1 cellular context compared by ENCODE assay signal in the genomic region with DNA sequence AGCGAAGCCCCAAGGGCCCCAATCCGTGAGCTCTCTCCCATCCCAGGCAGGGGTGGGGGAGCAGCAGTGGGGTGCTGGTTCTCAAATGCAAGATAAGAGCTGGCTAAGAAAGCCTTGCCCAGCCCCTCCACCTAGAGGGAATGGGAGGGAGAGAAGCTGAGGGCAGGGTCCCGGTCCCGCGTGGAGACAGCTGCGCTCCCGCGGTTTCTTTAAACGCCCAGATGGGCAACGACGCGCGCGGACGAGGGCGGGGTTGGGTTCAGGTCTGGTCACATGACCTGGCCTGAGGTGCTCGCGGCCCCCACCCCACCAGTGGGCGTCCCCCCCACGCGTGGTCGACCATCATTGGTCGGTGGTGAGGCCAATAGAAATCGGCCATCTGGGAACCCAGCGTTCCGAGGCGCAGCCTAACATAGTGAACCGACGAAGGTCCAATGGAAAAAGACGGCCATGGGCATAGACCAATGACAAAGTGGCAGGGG.
TF ChIP-seq lines count a peak whose summit lies in the region.

No MANE protein-coding gene starts in this region.

TF ChIP-seq in HepG2, 621 proteins besides CTCF, POLR2A, EP300 and RAD21 (continued from another document and continues in another):
- TF ChIP-seq, protein P1, sequence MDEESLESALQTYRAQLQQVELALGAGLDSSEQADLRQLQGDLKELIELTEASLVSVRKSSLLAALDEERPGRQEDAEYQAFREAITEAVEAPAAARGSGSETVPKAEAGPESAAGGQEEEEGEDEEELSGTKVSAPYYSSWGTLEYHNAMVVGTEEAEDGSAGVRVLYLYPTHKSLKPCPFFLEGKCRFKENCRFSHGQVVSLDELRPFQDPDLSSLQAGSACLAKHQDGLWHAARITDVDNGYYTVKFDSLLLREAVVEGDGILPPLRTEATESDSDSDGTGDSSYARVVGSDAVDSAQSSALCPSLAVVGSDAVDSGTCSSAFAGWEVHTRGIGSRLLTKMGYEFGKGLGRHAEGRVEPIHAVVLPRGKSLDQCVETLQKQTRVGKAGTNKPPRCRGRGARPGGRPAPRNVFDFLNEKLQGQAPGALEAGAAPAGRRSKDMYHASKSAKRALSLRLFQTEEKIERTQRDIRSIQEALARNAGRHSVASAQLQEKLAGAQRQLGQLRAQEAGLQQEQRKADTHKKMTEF (CRISPR knock-in tag; IDR thresholded peaks at IDR 0.05), result no peak; the same call in 1 of the 2 replicates
- TF ChIP-seq ZNF124 (CRISPR knock-in tag; IDR thresholded peaks at IDR 0.05), result peak; percentile 30; the same call in 1 of the 2 replicates
- TF ChIP-seq MED8 (CRISPR knock-in tag; IDR thresholded peaks at IDR 0.05; ENCODE audit: insufficient replicate concordance), result no peak
- TF ChIP-seq ARID2 (CRISPR knock-in tag; IDR thresholded peaks at IDR 0.05; ENCODE audit: borderline replicate concordance), result 0 out of 2 replicates have a peak, but pooled peaks have one; percentile 56
- TF ChIP-seq ONECUT2 (CRISPR knock-in tag; IDR thresholded peaks at IDR 0.05), result no peak
- TF ChIP-seq KAT8 (CRISPR knock-in tag; IDR thresholded peaks at IDR 0.05), result peak; percentile 87
- TF ChIP-seq, protein P2, sequence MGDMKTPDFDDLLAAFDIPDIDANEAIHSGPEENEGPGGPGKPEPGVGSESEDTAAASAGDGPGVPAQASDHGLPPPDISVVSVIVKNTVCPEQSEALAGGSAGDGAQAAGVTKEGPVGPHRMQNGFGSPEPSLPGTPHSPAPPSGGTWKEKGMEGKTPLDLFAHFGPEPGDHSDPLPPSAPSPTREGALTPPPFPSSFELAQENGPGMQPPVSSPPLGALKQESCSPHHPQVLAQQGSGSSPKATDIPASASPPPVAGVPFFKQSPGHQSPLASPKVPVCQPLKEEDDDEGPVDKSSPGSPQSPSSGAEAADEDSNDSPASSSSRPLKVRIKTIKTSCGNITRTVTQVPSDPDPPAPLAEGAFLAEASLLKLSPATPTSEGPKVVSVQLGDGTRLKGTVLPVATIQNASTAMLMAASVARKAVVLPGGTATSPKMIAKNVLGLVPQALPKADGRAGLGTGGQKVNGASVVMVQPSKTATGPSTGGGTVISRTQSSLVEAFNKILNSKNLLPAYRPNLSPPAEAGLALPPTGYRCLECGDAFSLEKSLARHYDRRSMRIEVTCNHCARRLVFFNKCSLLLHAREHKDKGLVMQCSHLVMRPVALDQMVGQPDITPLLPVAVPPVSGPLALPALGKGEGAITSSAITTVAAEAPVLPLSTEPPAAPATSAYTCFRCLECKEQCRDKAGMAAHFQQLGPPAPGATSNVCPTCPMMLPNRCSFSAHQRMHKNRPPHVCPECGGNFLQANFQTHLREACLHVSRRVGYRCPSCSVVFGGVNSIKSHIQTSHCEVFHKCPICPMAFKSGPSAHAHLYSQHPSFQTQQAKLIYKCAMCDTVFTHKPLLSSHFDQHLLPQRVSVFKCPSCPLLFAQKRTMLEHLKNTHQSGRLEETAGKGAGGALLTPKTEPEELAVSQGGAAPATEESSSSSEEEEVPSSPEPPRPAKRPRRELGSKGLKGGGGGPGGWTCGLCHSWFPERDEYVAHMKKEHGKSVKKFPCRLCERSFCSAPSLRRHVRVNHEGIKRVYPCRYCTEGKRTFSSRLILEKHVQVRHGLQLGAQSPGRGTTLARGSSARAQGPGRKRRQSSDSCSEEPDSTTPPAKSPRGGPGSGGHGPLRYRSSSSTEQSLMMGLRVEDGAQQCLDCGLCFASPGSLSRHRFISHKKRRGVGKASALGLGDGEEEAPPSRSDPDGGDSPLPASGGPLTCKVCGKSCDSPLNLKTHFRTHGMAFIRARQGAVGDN (CRISPR knock-in tag; IDR thresholded peaks at IDR 0.05), result peak; percentile 70
- TF ChIP-seq CREB1 (IDR thresholded peaks at IDR 0.05), result peak; percentile 84
- TF ChIP-seq CREB1 (CRISPR knock-in tag; IDR thresholded peaks at IDR 0.05), result peak; percentile 91
- TF ChIP-seq ZNF816 (CRISPR knock-in tag; IDR thresholded peaks at IDR 0.05; ENCODE audit: borderline replicate concordance), result no peak; the same call in 1 of the 2 replicates
- TF ChIP-seq, protein P3, sequence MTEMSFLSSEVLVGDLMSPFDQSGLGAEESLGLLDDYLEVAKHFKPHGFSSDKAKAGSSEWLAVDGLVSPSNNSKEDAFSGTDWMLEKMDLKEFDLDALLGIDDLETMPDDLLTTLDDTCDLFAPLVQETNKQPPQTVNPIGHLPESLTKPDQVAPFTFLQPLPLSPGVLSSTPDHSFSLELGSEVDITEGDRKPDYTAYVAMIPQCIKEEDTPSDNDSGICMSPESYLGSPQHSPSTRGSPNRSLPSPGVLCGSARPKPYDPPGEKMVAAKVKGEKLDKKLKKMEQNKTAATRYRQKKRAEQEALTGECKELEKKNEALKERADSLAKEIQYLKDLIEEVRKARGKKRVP (CRISPR knock-in tag; IDR thresholded peaks at IDR 0.05), result no peak
- no peak for TF ChIP-seq RBM22 (optimal IDR thresholded peaks at IDR 0.05; ENCODE audit: low read length)
- TF ChIP-seq ZKSCAN8 (CRISPR knock-in tag; IDR thresholded peaks at IDR 0.05; ENCODE audit: borderline replicate concordance), result no peak
- 0 out of 2 replicates have a peak, but pooled peaks have one; percentile 40 for TF ChIP-seq ZBTB3 (CRISPR knock-in tag; IDR thresholded peaks at IDR 0.05; ENCODE audit: borderline replicate concordance, low read depth)
- peak; percentile 78 for TF ChIP-seq SIN3B (IDR thresholded peaks at IDR 0.05; ENCODE audit: low read length)
- TF ChIP-seq ZKSCAN5 (CRISPR knock-in tag; IDR thresholded peaks at IDR 0.05), result no peak
- no peak for TF ChIP-seq U2AF1 (optimal IDR thresholded peaks at IDR 0.05; ENCODE audit: low read depth, low read length)
- no peak for TF ChIP-seq LCORL (IDR thresholded peaks at IDR 0.05)
- peak; percentile 16; the same call in 1 of the 2 replicates for TF ChIP-seq LCORL (CRISPR knock-in tag; IDR thresholded peaks at IDR 0.05)
- TF ChIP-seq SMAD9 (CRISPR knock-in tag; IDR thresholded peaks at IDR 0.05), result no peak
- no peak for TF ChIP-seq HNF4G (IDR thresholded peaks at IDR 0.05; ENCODE audit: borderline replicate concordance, low read depth, low read length)
- TF ChIP-seq HNF4G (CRISPR knock-in tag; IDR thresholded peaks at IDR 0.05; ENCODE audit: borderline replicate concordance, low read depth), result no peak
- TF ChIP-seq, protein P4, sequence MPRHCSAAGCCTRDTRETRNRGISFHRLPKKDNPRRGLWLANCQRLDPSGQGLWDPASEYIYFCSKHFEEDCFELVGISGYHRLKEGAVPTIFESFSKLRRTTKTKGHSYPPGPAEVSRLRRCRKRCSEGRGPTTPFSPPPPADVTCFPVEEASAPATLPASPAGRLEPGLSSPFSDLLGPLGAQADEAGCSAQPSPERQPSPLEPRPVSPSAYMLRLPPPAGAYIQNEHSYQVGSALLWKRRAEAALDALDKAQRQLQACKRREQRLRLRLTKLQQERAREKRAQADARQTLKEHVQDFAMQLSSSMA (CRISPR knock-in tag; IDR thresholded peaks at IDR 0.05), result peak; percentile 96
- TF ChIP-seq THAP11 (CRISPR knock-in tag; IDR thresholded peaks at IDR 0.05), result peak; percentile 83; the same call in 1 of the 2 replicates
- peak; percentile 69; the same call in 1 of the 2 replicates for TF ChIP-seq TBX2 (CRISPR knock-in tag; IDR thresholded peaks at IDR 0.05; ENCODE audit: borderline replicate concordance)
- 0 out of 2 replicates have a peak, but pooled peaks have one; percentile 33 for TF ChIP-seq CHD2 (IDR thresholded peaks at IDR 0.05; ENCODE audit: low read depth, low read length)
- TF ChIP-seq TAF1 (CRISPR knock-in tag; IDR thresholded peaks at IDR 0.05), result no peak
- TF ChIP-seq, protein P5, sequence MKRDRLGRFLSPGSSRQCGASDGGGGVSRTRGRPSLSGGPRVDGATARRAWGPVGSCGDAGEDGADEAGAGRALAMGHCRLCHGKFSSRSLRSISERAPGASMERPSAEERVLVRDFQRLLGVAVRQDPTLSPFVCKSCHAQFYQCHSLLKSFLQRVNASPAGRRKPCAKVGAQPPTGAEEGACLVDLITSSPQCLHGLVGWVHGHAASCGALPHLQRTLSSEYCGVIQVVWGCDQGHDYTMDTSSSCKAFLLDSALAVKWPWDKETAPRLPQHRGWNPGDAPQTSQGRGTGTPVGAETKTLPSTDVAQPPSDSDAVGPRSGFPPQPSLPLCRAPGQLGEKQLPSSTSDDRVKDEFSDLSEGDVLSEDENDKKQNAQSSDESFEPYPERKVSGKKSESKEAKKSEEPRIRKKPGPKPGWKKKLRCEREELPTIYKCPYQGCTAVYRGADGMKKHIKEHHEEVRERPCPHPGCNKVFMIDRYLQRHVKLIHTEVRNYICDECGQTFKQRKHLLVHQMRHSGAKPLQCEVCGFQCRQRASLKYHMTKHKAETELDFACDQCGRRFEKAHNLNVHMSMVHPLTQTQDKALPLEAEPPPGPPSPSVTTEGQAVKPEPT (CRISPR knock-in tag; IDR thresholded peaks at IDR 0.05; ENCODE audit: low read depth), result no peak
- no peak for TF ChIP-seq ZNF446 (CRISPR knock-in tag; IDR thresholded peaks at IDR 0.05)
- TF ChIP-seq, protein P6, sequence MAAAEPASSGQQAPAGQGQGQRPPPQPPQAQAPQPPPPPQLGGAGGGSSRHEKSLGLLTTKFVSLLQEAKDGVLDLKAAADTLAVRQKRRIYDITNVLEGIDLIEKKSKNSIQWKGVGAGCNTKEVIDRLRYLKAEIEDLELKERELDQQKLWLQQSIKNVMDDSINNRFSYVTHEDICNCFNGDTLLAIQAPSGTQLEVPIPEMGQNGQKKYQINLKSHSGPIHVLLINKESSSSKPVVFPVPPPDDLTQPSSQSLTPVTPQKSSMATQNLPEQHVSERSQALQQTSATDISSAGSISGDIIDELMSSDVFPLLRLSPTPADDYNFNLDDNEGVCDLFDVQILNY (CRISPR knock-in tag; conservative IDR thresholded peaks at IDR 0.05), result no peak; the same call in 1 of the 2 replicates
- TF ChIP-seq ZNF343 (CRISPR knock-in tag; IDR thresholded peaks at IDR 0.05), result no peak
- TF ChIP-seq ZNF24 (IDR thresholded peaks at IDR 0.05), result no peak
- TF ChIP-seq TBX3 (IDR thresholded peaks at IDR 0.05; ENCODE audit: borderline replicate concordance), result peak; percentile 72; the same call in 1 of the 2 replicates
- no peak for TF ChIP-seq ZSCAN30 (CRISPR knock-in tag; IDR thresholded peaks at IDR 0.05)
- TF ChIP-seq ZNF782 (CRISPR knock-in tag; IDR thresholded peaks at IDR 0.05; ENCODE audit: borderline replicate concordance), result no peak
- TF ChIP-seq, protein P7, sequence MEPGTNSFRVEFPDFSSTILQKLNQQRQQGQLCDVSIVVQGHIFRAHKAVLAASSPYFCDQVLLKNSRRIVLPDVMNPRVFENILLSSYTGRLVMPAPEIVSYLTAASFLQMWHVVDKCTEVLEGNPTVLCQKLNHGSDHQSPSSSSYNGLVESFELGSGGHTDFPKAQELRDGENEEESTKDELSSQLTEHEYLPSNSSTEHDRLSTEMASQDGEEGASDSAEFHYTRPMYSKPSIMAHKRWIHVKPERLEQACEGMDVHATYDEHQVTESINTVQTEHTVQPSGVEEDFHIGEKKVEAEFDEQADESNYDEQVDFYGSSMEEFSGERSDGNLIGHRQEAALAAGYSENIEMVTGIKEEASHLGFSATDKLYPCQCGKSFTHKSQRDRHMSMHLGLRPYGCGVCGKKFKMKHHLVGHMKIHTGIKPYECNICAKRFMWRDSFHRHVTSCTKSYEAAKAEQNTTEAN (CRISPR knock-in tag; conservative IDR thresholded peaks at IDR 0.05), result 0 out of 2 replicates have a peak, but pooled peaks have one; percentile 5
- peak; percentile 84 for TF ChIP-seq TEAD3 (CRISPR knock-in tag; optimal IDR thresholded peaks at IDR 0.05; ENCODE audit: borderline replicate concordance)
- TF ChIP-seq ZFP90 (CRISPR knock-in tag; IDR thresholded peaks at IDR 0.05; ENCODE audit: borderline replicate concordance), result 0 out of 2 replicates have a peak, but pooled peaks have one; percentile 29
- no peak for TF ChIP-seq NR2C2 (CRISPR knock-in tag; IDR thresholded peaks at IDR 0.05; ENCODE audit: borderline replicate concordance)
- TF ChIP-seq SOX13 (IDR thresholded peaks at IDR 0.05), result peak; percentile 95
- peak in 1 of 2 experiments; percentile 30; a peak in 2 of 4 replicates for TF ChIP-seq SOX13 (CRISPR knock-in tag; conservative IDR thresholded peaks at IDR 0.05 in 1 of 2, IDR thresholded peaks at IDR 0.05 in 1 of 2)
- TF ChIP-seq ZNF607 (CRISPR knock-in tag; IDR thresholded peaks at IDR 0.05; ENCODE audit: borderline replicate concordance), result 0 out of 2 replicates have a peak, but pooled peaks have one; percentile 2
- TF ChIP-seq GATAD2A (CRISPR knock-in tag; IDR thresholded peaks at IDR 0.05), result peak; percentile 86
- TF ChIP-seq, protein P8, sequence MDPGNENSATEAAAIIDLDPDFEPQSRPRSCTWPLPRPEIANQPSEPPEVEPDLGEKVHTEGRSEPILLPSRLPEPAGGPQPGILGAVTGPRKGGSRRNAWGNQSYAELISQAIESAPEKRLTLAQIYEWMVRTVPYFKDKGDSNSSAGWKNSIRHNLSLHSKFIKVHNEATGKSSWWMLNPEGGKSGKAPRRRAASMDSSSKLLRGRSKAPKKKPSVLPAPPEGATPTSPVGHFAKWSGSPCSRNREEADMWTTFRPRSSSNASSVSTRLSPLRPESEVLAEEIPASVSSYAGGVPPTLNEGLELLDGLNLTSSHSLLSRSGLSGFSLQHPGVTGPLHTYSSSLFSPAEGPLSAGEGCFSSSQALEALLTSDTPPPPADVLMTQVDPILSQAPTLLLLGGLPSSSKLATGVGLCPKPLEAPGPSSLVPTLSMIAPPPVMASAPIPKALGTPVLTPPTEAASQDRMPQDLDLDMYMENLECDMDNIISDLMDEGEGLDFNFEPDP (CRISPR knock-in tag; conservative IDR thresholded peaks at IDR 0.05), result no peak
- peak; percentile 71; the same call in 1 of the 2 replicates for TF ChIP-seq ARNTL (CRISPR knock-in tag; IDR thresholded peaks at IDR 0.05)
- TF ChIP-seq POLR2G (IDR thresholded peaks at IDR 0.05; ENCODE audit: low read depth, low read length), result no peak
- TF ChIP-seq ZFP36 (IDR thresholded peaks at IDR 0.05; ENCODE audit: borderline replicate concordance, low read depth, low read length, partially characterized antibody), result no peak
- no peak for TF ChIP-seq CHCHD3 (CRISPR knock-in tag; IDR thresholded peaks at IDR 0.05)
- TF ChIP-seq ZNF484 (CRISPR knock-in tag; IDR thresholded peaks at IDR 0.05; ENCODE audit: borderline replicate concordance, low read depth), result no peak
- TF ChIP-seq, protein P9, sequence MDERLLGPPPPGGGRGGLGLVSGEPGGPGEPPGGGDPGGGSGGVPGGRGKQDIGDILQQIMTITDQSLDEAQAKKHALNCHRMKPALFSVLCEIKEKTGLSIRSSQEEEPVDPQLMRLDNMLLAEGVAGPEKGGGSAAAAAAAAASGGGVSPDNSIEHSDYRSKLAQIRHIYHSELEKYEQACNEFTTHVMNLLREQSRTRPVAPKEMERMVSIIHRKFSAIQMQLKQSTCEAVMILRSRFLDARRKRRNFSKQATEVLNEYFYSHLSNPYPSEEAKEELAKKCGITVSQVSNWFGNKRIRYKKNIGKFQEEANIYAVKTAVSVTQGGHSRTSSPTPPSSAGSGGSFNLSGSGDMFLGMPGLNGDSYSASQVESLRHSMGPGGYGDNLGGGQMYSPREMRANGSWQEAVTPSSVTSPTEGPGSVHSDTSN (CRISPR knock-in tag; IDR thresholded peaks at IDR 0.05), result peak; percentile 62; the same call in 1 of the 2 replicates
- TF ChIP-seq SP2 (CRISPR knock-in tag; IDR thresholded peaks at IDR 0.05), result peak; percentile 97
- no peak for TF ChIP-seq ZNF224 (CRISPR knock-in tag; IDR thresholded peaks at IDR 0.05)
- no peak for TF ChIP-seq TBL1XR1 (IDR thresholded peaks at IDR 0.05; ENCODE audit: borderline replicate concordance, low read length, partially characterized antibody)
